18 cellular contexts compared by ENCODE assay signal in genomic region chr12:92676710-92677109, GRCh38. TPM values are rescaled to one million over a fixed set of nuclear protein-coding genes. Genes with fewer than 3 reads are reported as not detected.
DNase-seq lines count a peak whose midpoint lies in the region; ATAC-seq and TF ChIP-seq lines count a peak whose summit lies in the region.
"Had no signal": no experiment of that assay in that cellular context is flagged by ENCODE, and none has a peak within 500 bp of the region (broad histone marks: within the 10 kb centered on the region; RNA-seq: fewer than 3 reads in every experiment).

No MANE protein-coding gene starts in this region.

- no peaks in the 10 kb centered on the region for H3K27me3 ChIP-seq in DND-41 (ENCODE audit: insufficient read depth, low read length, poor library complexity)
- H3K27me3 ChIP-seq in esophagus muscularis mucosa: no peaks in the 10 kb centered on the region
- H3K27me3 ChIP-seq in gastrocnemius medialis: no peaks in the 10 kb centered on the region
- H3K27me3 ChIP-seq: BLaER1 had no signal

- TF ChIP-seq CTCF in DND-41 (IDR thresholded peaks at IDR 0.05; ENCODE audit: borderline replicate concordance, extremely low read depth, low read length, poor library complexity, severe bottlenecking) (no peak), esophagus muscularis mucosa (IDR thresholded peaks at IDR 0.05) (no peak), gastrocnemius medialis (IDR thresholded peaks at IDR 0.05 in 4 of 5, conservative IDR thresholded peaks at IDR 0.05 in 1 of 5) (no peak)

- no peak overlapping the region for H3K27ac ChIP-seq in DND-41 (ENCODE audit: low read length)
- no peak overlapping the region for H3K27ac ChIP-seq in esophagus muscularis mucosa (replicated peaks in 1 of 4)
- no peak overlapping the region for H3K27ac ChIP-seq in gastrocnemius medialis
- H3K27ac ChIP-seq: BLaER1 had no signal

- WGBS in esophagus muscularis mucosa: 79% methylated on average over 4 of the region's 4 CpGs

- TF ChIP-seq EP300 in esophagus muscularis mucosa (IDR thresholded peaks at IDR 0.05): no peak

- DNase-seq in DND-41: peak; percentile 8
- peak; percentile 4 for DNase-seq in NAMALWA (ENCODE audit: low spot score)
- peak; percentile 29 for DNase-seq in esophagus muscularis mucosa (ENCODE audit: extremely low spot score)
- no peak for DNase-seq in gastrocnemius medialis
- DNase-seq in stimulated activated CD4-positive, alpha-beta T cell treated with anti-CD3 and anti-CD28 coated beads, Interleukin-4, amount 100 ng/mL, for 4 hours: no peak
- DNase-seq: GF-D8, IMR-90, Karpas-422, NCI-H1105 treated with DMSO at 0.1 percent for 48 hours, NCI-H1694 treated with DMSO at 0.1 percent for 48 hours, NCI-H345, NCI-H774 had no signal

- no peak overlapping the region for H3K9ac ChIP-seq in DND-41 (ENCODE audit: low read depth, low read length)
- H3K9ac ChIP-seq: BLaER1 had no signal

- H2AFZ ChIP-seq in DND-41 (ENCODE audit: low read depth, low read length): no peak overlapping the region

- no peak for TF ChIP-seq POLR2A in esophagus muscularis mucosa (IDR thresholded peaks at IDR 0.05; ENCODE audit: low read depth)
- TF ChIP-seq POLR2A in gastrocnemius medialis (IDR thresholded peaks at IDR 0.05): no peak

- no peak overlapping the region for H3K4me2 ChIP-seq in DND-41 (ENCODE audit: insufficient read depth, low read length)
- H3K4me2 ChIP-seq: BLaER1 had no signal

- H3K4me3 ChIP-seq in DND-41 (ENCODE audit: low read depth in 1 of 2, low read length in 2 of 2) (no peak overlapping the region), esophagus muscularis mucosa (no peak overlapping the region), gastrocnemius medialis (no peak overlapping the region)
- H3K4me3 ChIP-seq: BLaER1 had no signal

- H3K9me3 ChIP-seq in DND-41 (ENCODE audit: insufficient read depth, low read length, severe bottlenecking) (no peaks in the 10 kb centered on the region), esophagus muscularis mucosa (no peaks in the 10 kb centered on the region), gastrocnemius medialis (no peaks in the 10 kb centered on the region)
- H3K9me3 ChIP-seq: BLaER1 had no signal

- ATAC-seq in DND-41 (ENCODE audit: insufficient read depth, low read depth) (peak; percentile 49; the same call in 2 of the 3 replicates), GM19395 (IDR thresholded peaks at IDR 0.05; ENCODE audit: unreplicated experiment) (peak; percentile 45), HG03097 (IDR thresholded peaks at IDR 0.05; ENCODE audit: low FRiP score, unreplicated experiment) (no peak), gastrocnemius medialis (no peak)

- in situ Hi-C loops in gastrocnemius medialis (cut with MboI; ENCODE audit: low sequenced_read_pairs in 4 of 4): no loop called here

- no peaks in the 10 kb centered on the region for H3K79me2 ChIP-seq in DND-41 (ENCODE audit: insufficient read depth, low read length)

- no peaks in the 10 kb centered on the region for H4K20me1 ChIP-seq in DND-41 (ENCODE audit: insufficient read depth, low read length)
- H4K20me1 ChIP-seq: BLaER1 had no signal

- H3K36me3 ChIP-seq in DND-41 (ENCODE audit: insufficient read depth, low read length): no peaks in the 10 kb centered on the region
- no peaks in the 10 kb centered on the region for H3K36me3 ChIP-seq in esophagus muscularis mucosa
- no peaks in the 10 kb centered on the region for H3K36me3 ChIP-seq in gastrocnemius medialis
- H3K36me3 ChIP-seq: BLaER1 had no signal

- no peaks in the 10 kb centered on the region for H3K4me1 ChIP-seq in DND-41 (ENCODE audit: insufficient read depth, low read length)
- H3K4me1 ChIP-seq in esophagus muscularis mucosa: no peaks in the 10 kb centered on the region
- no peaks in the 10 kb centered on the region for H3K4me1 ChIP-seq in gastrocnemius medialis
- H3K4me1 ChIP-seq: BLaER1 had no signal

- intact Hi-C loops in esophagus muscularis mucosa (cut with DNase I): no loop called here
- intact Hi-C loops in gastrocnemius medialis (cut with DNase I; ENCODE audit: low total_unique reads): no loop called here

RNA-seq across cellular contexts. Expression of gene PLEKHG7, which starts 26.1 kb away (rescaled TPM):
- total RNA-seq in esophagus muscularis mucosa: not detected
- not detected for total RNA-seq in gastrocnemius medialis
- total RNA-seq: Daoy, H1, HT1080, IMR-90 had no signal

Comparison
In these comparisons a context has a peak if more than half of its experiments do, and no peak if none do; other contexts are left out.
1. ATAC-seq: peak in DND-41 (single experiment) and GM19395 (single experiment); none in HG03097 (single experiment) and gastrocnemius medialis (0 of 2).
2. DNase-seq: peak in DND-41 (single experiment), NAMALWA (single experiment) and esophagus muscularis mucosa (single experiment); none in gastrocnemius medialis (0 of 2) and stimulated activated CD4-positive, alpha-beta T cell treated with anti-CD3 and anti-CD28 coated beads, Interleukin-4, amount 100 ng/mL, for 4 hours (0 of 2).